In the genomic region with DNA sequence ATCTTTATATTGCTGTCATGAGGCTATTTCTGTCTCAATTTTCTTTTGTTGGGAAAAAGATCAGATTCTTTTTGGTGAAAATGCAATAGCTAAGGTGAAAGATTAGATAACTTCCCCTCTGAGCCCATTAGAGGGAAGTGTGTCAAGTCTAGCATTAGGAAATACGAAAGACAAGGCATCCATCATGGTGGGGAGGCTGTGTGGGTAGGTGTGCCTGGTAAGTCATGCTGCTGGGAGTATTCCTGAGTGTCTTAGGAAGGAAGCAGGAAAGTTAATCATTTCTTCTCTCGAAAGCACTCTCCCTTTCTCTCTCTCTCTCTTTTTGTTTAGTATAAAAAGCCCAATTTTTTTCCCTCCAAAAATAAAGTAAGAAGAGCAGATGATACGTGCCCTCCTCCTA, we compare ENCODE assay signal across 15 cellular contexts.
A peak's percentile ranks its signal among the peaks of the same experiment; 100 is the strongest.
DNase-seq lines count a peak whose midpoint lies in the region; ATAC-seq lines count a peak whose summit lies in the region.
"Had no signal": no experiment of that assay in that cellular context is flagged by ENCODE, and none has a peak within 500 bp of the region (broad histone marks: within the 10 kb centered on the region; RNA-seq: fewer than 3 reads in every experiment).

No MANE protein-coding gene starts in this region.

- no peak for ATAC-seq in stimulated activated naive CD8-positive, alpha-beta T cell treated with anti-CD3 and anti-CD28 coated beads, Interleukin-15, amount 100 ng/mL, for 72 hours
- ATAC-seq: CD8-positive, alpha-beta T cell; GM12878; GM23338 had no signal

- no peaks in the 10 kb centered on the region for H3K9me3 Mint-ChIP-seq in stimulated activated naive CD8-positive, alpha-beta T cell treated with anti-CD3 and anti-CD28 coated beads, Interleukin-15, amount 100 ng/mL, for 72 hours
- H3K9me3 Mint-ChIP-seq: GM23338 had no signal

- no peak overlapping the region for H3K4me3 Mint-ChIP-seq in stimulated activated naive CD8-positive, alpha-beta T cell treated with anti-CD3 and anti-CD28 coated beads, Interleukin-15, amount 100 ng/mL, for 72 hours
- H3K4me3 Mint-ChIP-seq: B cell; CD4-positive, CD25-positive, alpha-beta regulatory T cell; CD8-positive, alpha-beta T cell; GM23338; HFFc6 had no signal

- peak; percentile 43 for DNase-seq in NCI-H146 (lab: John Stamatoyannopoulos, UW)
- no peak for DNase-seq in NCI-H146 treated with DMSO at 0.1 percent for 48 hours (lab: John Stamatoyannopoulos, UW; ENCODE audit: unreplicated experiment)
- DNase-seq in left kidney (ENCODE audit: low read depth, low spot score) = peak; percentile 5
- DNase-seq in putamen (ENCODE audit: low spot score) = peak; percentile 10
- DNase-seq in stimulated activated naive CD8-positive, alpha-beta T cell treated with anti-CD3 and anti-CD28 coated beads, Interleukin-15, amount 100 ng/mL, for 72 hours = no peak
- DNase-seq in NCI-H128 (lab: John Stamatoyannopoulos, UW; ENCODE audit: unreplicated experiment) = no peak
- DNase-seq: Caco-2; CD4-positive, CD25-positive, alpha-beta regulatory T cell; CD8-positive, alpha-beta T cell; EL; GDM1; HFFc6 had no signal

- no peak overlapping the region for H3K27ac Mint-ChIP-seq in stimulated activated naive CD8-positive, alpha-beta T cell treated with anti-CD3 and anti-CD28 coated beads, Interleukin-15, amount 100 ng/mL, for 72 hours
- H3K27ac Mint-ChIP-seq: B cell; CD4-positive, CD25-positive, alpha-beta regulatory T cell; CD8-positive, alpha-beta T cell; GM23338; HFFc6 had no signal

- H3K27me3 Mint-ChIP-seq in stimulated activated naive CD8-positive, alpha-beta T cell treated with anti-CD3 and anti-CD28 coated beads, Interleukin-15, amount 100 ng/mL, for 72 hours = no peaks in the 10 kb centered on the region
- H3K27me3 Mint-ChIP-seq: B cell; CD4-positive, CD25-positive, alpha-beta regulatory T cell had no signal

- H3K4me1 Mint-ChIP-seq in stimulated activated naive CD8-positive, alpha-beta T cell treated with anti-CD3 and anti-CD28 coated beads, Interleukin-15, amount 100 ng/mL, for 72 hours = no peaks in the 10 kb centered on the region
- H3K4me1 Mint-ChIP-seq: B cell had no signal

Comparison
In these comparisons a context has a peak if more than half of its experiments do, and no peak if none do; other contexts are left out.
1. DNase-seq: peak in NCI-H146 (single experiment), left kidney (single experiment) and putamen (single experiment); none in NCI-H146 treated with DMSO at 0.1 percent for 48 hours (single experiment), stimulated activated naive CD8-positive, alpha-beta T cell treated with anti-CD3 and anti-CD28 coated beads, Interleukin-15, amount 100 ng/mL, for 72 hours (0 of 2) and NCI-H128 (single experiment).